ENCODE assay signal across 8 cellular contexts in genomic region chr18:32549248-32549842, GRCh38.
DNase-seq lines count a peak whose midpoint lies in the region; ATAC-seq and TF ChIP-seq lines count a peak whose summit lies in the region.

No MANE protein-coding gene starts in this region.

- H3F3A ChIP-seq in PC-3 (ENCODE audit: low read length, unreplicated experiment): no peaks in the 10 kb centered on the region

- POLR2A ChIA-PET in GM10248 (lab: Yijun Ruan, JAX): no interaction called here
- POLR2A ChIA-PET in PC-3 (lab: Charles Lee; ENCODE audit: unreplicated experiment): no interaction called here

- CTCF ChIA-PET in GM10248 (lab: Yijun Ruan, JAX): interaction anchor here (0.6 to 3.2 kb wide), 14 partner anchors 11 to 396 kb away, joined by 3 to 32 read pairs (median 4); no protein-coding TSS in a partner anchor
- CTCF ChIA-PET in PC-3 (lab: Charles Lee): interaction anchor here (0.8 to 1.4 kb wide), 3 partner anchors 79 to 394 kb away, joined by 5 to 17 read pairs (median 5); partner anchors contain the start of gene GAREM1

- H3K4me1 Mint-ChIP-seq in immature natural killer cell: no peaks in the 10 kb centered on the region

- no peak overlapping the region for H3K27ac Mint-ChIP-seq in immature natural killer cell

- H3K27ac ChIP-seq in KMS-11 (no peak overlapping the region), PC-3 (ENCODE audit: low read length) (no peak overlapping the region)

- H3K4me3 ChIP-seq in KMS-11 (IDR thresholded peaks at IDR 0.05; ENCODE audit: insufficient read depth, low read depth, low read length) (no peak overlapping the region), PC-3 (ENCODE audit: low read length) (no peak overlapping the region), skeletal muscle cell (ENCODE audit: low read depth, low read length) (no peak overlapping the region)

- H2AFZ ChIP-seq in KMS-11 (ENCODE audit: low read depth) (no peak overlapping the region), PC-3 (ENCODE audit: low read length) (no peak overlapping the region)

- intact Hi-C loops in PC-3 (cut with micrococcal nuclease): loop anchor here (2.0 to 5.0 kb wide), 3 partner anchors 79 to 279 kb away; partner anchors contain the start of gene GAREM1
- intact Hi-C loops in left cardiac atrium (cut with DNase I): loop anchor here in 1 of 2 donors (2.0 kb wide), 1 partner anchor 279 kb away; no protein-coding TSS in a partner anchor

- no peaks in the 10 kb centered on the region for H3K36me3 Mint-ChIP-seq in immature natural killer cell

- H3K79me2 ChIP-seq in KMS-11 (ENCODE audit: insufficient read depth, low read depth) (no peaks in the 10 kb centered on the region), PC-3 (ENCODE audit: low read length) (no peaks in the 10 kb centered on the region)

- H3K4me3 Mint-ChIP-seq in immature natural killer cell: no peak overlapping the region

- H3K9me3 ChIP-seq in PC-3 (ENCODE audit: low read length): no peaks in the 10 kb centered on the region

- H4K20me1 ChIP-seq in KMS-11 (ENCODE audit: insufficient read depth) (no peaks in the 10 kb centered on the region), PC-3 (ENCODE audit: low read length) (no peaks in the 10 kb centered on the region)

- no peaks in the 10 kb centered on the region for H3K9me3 Mint-ChIP-seq in immature natural killer cell

- H3K27me3 ChIP-seq in KMS-11 (ENCODE audit: insufficient read depth, low read depth) (no peaks in the 10 kb centered on the region), PC-3 (ENCODE audit: low read length) (0 out of 2 replicates have a peak, but pooled peaks cover 5% of the 10 kb centered on the region)

- no peaks in the 10 kb centered on the region for H3K9me2 ChIP-seq in PC-3 (replicated peaks; ENCODE audit: low read length)

- H3K4me1 ChIP-seq in KMS-11 (ENCODE audit: low read depth, poor library complexity, severe bottlenecking): no peaks in the 10 kb centered on the region
- H3K4me1 ChIP-seq in PC-3 (ENCODE audit: insufficient read depth, low read length): no peaks in the 10 kb centered on the region

- peaks cover 5 to 15% (median 12%) of the 10 kb centered on the region in 3 donors for H3K27me3 Mint-ChIP-seq in immature natural killer cell (ENCODE audit: low read depth in 3 of 3)

- H3K9ac ChIP-seq in KMS-11: no peak overlapping the region
- no peak overlapping the region for H3K9ac ChIP-seq in PC-3 (ENCODE audit: low read length)

- TF ChIP-seq CTCF in GM10248 (IDR thresholded peaks at IDR 0.05; ENCODE audit: control extremely low read depth, extremely low read depth, low read depth, missing control alignments) (peak; percentile 48), KMS-11 (conservative IDR thresholded peaks at IDR 0.05; ENCODE audit: low read depth, low read length) (peak; percentile 85), PC-3 (conservative IDR thresholded peaks at IDR 0.05; ENCODE audit: low read depth, low read length) (peak; percentile 59)

- no TSS peak for BruUV-seq in PC-3 (replicated peaks; lab: Mats Ljungman, UMichigan)

- peak; percentile 76 for ATAC-seq in GM21825 (IDR thresholded peaks at IDR 0.05; ENCODE audit: unreplicated experiment)
- ATAC-seq in PC-3: peak; percentile 72
- ATAC-seq in left cardiac atrium: peak; percentile 70 to 76

- no peak overlapping the region for H3K4me2 ChIP-seq in KMS-11
- no peak overlapping the region for H3K4me2 ChIP-seq in PC-3 (ENCODE audit: low read length)

- H3K36me3 ChIP-seq in KMS-11 (ENCODE audit: insufficient read depth) (no peaks in the 10 kb centered on the region), PC-3 (ENCODE audit: low read depth, low read length) (no peaks in the 10 kb centered on the region)

- DNase-seq in GM10248 (ENCODE audit: extremely low spot score) (peak; percentile 41), PC-3 (peak; percentile 49), left cardiac atrium (peak; percentile 39), skeletal muscle cell (ENCODE audit: low read depth) (peak; percentile 8), immature natural killer cell (no peak)
- DNase-seq in activated naive CD4-positive, alpha-beta T cell treated with anti-CD3 and anti-CD28 coated beads, Interleukin-2, amount 50 U/mL, for 16 hours: peak; percentile 59

Comparison
In these comparisons a context has a peak if more than half of its experiments do, and no peak if none do; other contexts are left out.
1. DNase-seq: peak in GM10248 (single experiment), PC-3 (single experiment), activated naive CD4-positive, alpha-beta T cell treated with anti-CD3 and anti-CD28 coated beads, Interleukin-2, amount 50 U/mL, for 16 hours (single experiment), left cardiac atrium (single experiment) and skeletal muscle cell (single experiment); none in immature natural killer cell (0 of 3).
2. Peak in every context shown above with its lines, with median percentiles within 50 percentile points of each other: CTCF ChIP-seq and ATAC-seq.